Comparison of ENCODE assay signal across 18 cellular contexts in the genomic region with DNA sequence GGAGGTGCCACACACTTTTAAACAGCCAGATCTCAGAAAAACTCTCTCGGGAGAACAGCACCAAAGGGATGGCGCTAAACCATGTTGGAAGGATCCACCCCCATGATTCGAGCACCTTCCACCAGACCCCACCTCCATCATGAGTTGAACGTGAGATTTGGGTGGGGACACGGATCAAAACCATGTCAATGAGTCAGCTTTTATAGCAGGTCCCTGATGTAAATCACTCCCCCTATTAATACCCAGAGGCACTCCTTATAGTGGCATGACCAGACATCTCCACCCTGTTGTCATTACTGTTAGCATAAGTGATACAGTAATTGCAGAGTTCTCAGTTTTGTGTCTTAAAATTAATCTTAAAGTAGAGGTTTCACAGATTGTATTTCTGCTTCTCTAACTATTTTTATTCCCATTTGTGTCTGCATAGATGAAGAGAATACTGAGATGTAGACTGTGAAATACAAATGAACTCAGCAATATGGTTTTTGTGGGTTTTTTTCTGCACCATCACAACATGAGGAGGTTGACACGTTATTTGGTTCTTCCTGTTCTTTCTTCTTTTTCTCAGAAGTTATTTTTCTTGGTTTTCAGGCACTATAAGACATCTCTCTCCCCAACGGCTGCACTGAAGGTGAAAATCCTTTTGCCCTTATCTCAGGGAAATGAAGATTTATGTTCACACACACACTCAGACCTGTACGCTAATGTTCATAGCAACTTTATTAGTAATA.
DNase-seq lines count a peak whose midpoint lies in the region; ATAC-seq and TF ChIP-seq lines count a peak whose summit lies in the region.
"Had no signal": no experiment of that assay in that cellular context is flagged by ENCODE, and none has a peak within 500 bp of the region (broad histone marks: within the 10 kb centered on the region; RNA-seq: fewer than 3 reads in every experiment).

No MANE protein-coding gene starts in this region.

- CTCF ChIA-PET in CD4-positive, alpha-beta memory T cell (lab: Charles Lee; ENCODE audit: partially characterized antibody), result interaction anchor here (1.0 kb wide), 1 partner anchor 10 kb away, joined by 3 read pairs; no protein-coding TSS in a partner anchor
- CTCF ChIA-PET in activated CD8-positive, alpha-beta memory T cell treated with anti-CD3 and anti-CD28 coated beads, Interleukin-2, amount 10 ng/mL, durations not matched to agents 7 days and 5 days (lab: Charles Lee), result interaction anchor here (2.9 kb wide), 1 partner anchor 11 kb away, joined by 28 read pairs; no protein-coding TSS in a partner anchor

- no peak overlapping the region for H3K4me3 ChIP-seq in CD4-positive, alpha-beta memory T cell (ENCODE audit: low read length in 2 of 2)
- H3K4me3 ChIP-seq in lower lobe of right lung, result no peak overlapping the region
- H3K4me3 ChIP-seq: testis had no signal

- H3K9me3 ChIP-seq in CD4-positive, alpha-beta memory T cell (ENCODE audit: control insufficient read depth in 1 of 2, low read length in 2 of 2), result no peaks in the 10 kb centered on the region
- no peaks in the 10 kb centered on the region for H3K9me3 ChIP-seq in lower lobe of right lung
- H3K9me3 ChIP-seq: testis had no signal

- H3K27me3 Mint-ChIP-seq in CD4-positive, alpha-beta memory T cell, result no peaks in the 10 kb centered on the region
- H3K27me3 Mint-ChIP-seq in activated CD8-positive, alpha-beta memory T cell treated with anti-CD3 and anti-CD28 coated beads, Interleukin-2, amount 10 ng/mL, durations not matched to agents 7 days and 5 days, result no peaks in the 10 kb centered on the region
- peaks cover 0 to 12% (median 3%) of the 10 kb centered on the region in 3 donors for H3K27me3 Mint-ChIP-seq in immature natural killer cell (ENCODE audit: low read depth in 3 of 3)

- peak; percentile 50 for ATAC-seq in GM19035 (IDR thresholded peaks at IDR 0.05; ENCODE audit: unreplicated experiment)
- peak; percentile 72 for ATAC-seq in activated CD8-positive, alpha-beta memory T cell treated with anti-CD3 and anti-CD28 coated beads, Interleukin-2, amount 10 ng/mL, durations not matched to agents 7 days and 5 days
- no peak for ATAC-seq in lower lobe of right lung
- no peak for ATAC-seq in GM21737 (IDR thresholded peaks at IDR 0.05; ENCODE audit: unreplicated experiment)

- peaks cover 0 to 3% (median under 1%) of the 10 kb centered on the region in 8 donors for H3K9me3 Mint-ChIP-seq in CD4-positive, alpha-beta memory T cell
- H3K9me3 Mint-ChIP-seq in activated CD8-positive, alpha-beta memory T cell treated with anti-CD3 and anti-CD28 coated beads, Interleukin-2, amount 10 ng/mL, durations not matched to agents 7 days and 5 days (ENCODE audit: low read depth), result peaks cover 34% of the 10 kb centered on the region
- peaks cover 0 to 5% (median 0%) of the 10 kb centered on the region in 6 donors for H3K9me3 Mint-ChIP-seq in immature natural killer cell

- H3K36me3 ChIP-seq in CD4-positive, alpha-beta memory T cell (ENCODE audit: insufficient read depth, low read length), result no peaks in the 10 kb centered on the region
- no peaks in the 10 kb centered on the region for H3K36me3 ChIP-seq in lower lobe of right lung

- H3K27ac ChIP-seq in CD4-positive, alpha-beta memory T cell (ENCODE audit: low read depth, low read length), result no peak overlapping the region
- no peak overlapping the region for H3K27ac ChIP-seq in lower lobe of right lung
- H3K27ac ChIP-seq: testis had no signal

- peaks cover 36 to 69% (median 52%) of the 10 kb centered on the region in 4 donors for H3K4me1 Mint-ChIP-seq in CD4-positive, alpha-beta memory T cell
- H3K4me1 Mint-ChIP-seq in activated CD8-positive, alpha-beta memory T cell treated with anti-CD3 and anti-CD28 coated beads, Interleukin-2, amount 10 ng/mL, durations not matched to agents 7 days and 5 days, result peaks cover 76% of the 10 kb centered on the region
- H3K4me1 Mint-ChIP-seq in immature natural killer cell, result peaks cover 87 to 94% of the 10 kb centered on the region in 2 donors
- H3K4me1 Mint-ChIP-seq: nephron had no signal

- H3K4me3 Mint-ChIP-seq in CD4-positive, alpha-beta memory T cell, result peak overlapping the region in 6 of 8 donors; percentile 25 to 65 (median 46)
- H3K4me3 Mint-ChIP-seq in activated CD8-positive, alpha-beta memory T cell treated with anti-CD3 and anti-CD28 coated beads, Interleukin-2, amount 10 ng/mL, durations not matched to agents 7 days and 5 days, result peak overlapping the region; percentile 33
- H3K4me3 Mint-ChIP-seq in immature natural killer cell, result peak overlapping the region; percentile 19 to 73 (median 58)
- H3K4me3 Mint-ChIP-seq: nephron had no signal

- intact Hi-C loops in CD4-positive, alpha-beta memory T cell (cut with micrococcal nuclease), result loop anchor here (1.0 to 10.0 kb wide), 2 partner anchors 11 to 64 kb away; no protein-coding TSS in a partner anchor
- intact Hi-C loops in lower lobe of right lung (cut with DNase I), result no loop called here

- no peaks in the 10 kb centered on the region for H3K27me3 ChIP-seq in CD4-positive, alpha-beta memory T cell (ENCODE audit: insufficient read depth, low read length)
- H3K27me3 ChIP-seq in lower lobe of right lung (ENCODE audit: low read depth), result no peaks in the 10 kb centered on the region
- H3K27me3 ChIP-seq: testis had no signal

- DNase-seq in CD4-positive, alpha-beta memory T cell, result peak in 4 of 5 donors; percentile 55 to 68 (median 60)
- DNase-seq in activated CD8-positive, alpha-beta memory T cell treated with anti-CD3 and anti-CD28 coated beads, Interleukin-2, amount 10 ng/mL, durations not matched to agents 7 days and 5 days, result peak; percentile 66
- DNase-seq in immature natural killer cell (peak; percentile 63 to 73 (median 71)), lower lobe of right lung (no peak), SKM-1 (lab: John Stamatoyannopoulos, UW; ENCODE audit: unreplicated experiment) (no peak), hepatic stellate cell (ENCODE audit: low spot score) (no peak)
- DNase-seq: activated CD4-positive, CD25-positive, alpha-beta regulatory T cell; KBM-7; NCI-H1048; NCI-H2029; NCI-H510A; posterior cingulate gyrus; SIG-M5; stimulated activated CD4-positive, alpha-beta T cell treated with anti-CD3 and anti-CD28 coated beads, Interleukin-4, amount 100 ng/mL, for 24 hours; testis had no signal

- no peak for TF ChIP-seq CTCF in lower lobe of right lung (IDR thresholded peaks at IDR 0.05)

- H3K4me1 ChIP-seq in CD4-positive, alpha-beta memory T cell (ENCODE audit: insufficient read depth, low read length), result peaks cover 58% of the 10 kb centered on the region
- H3K4me1 ChIP-seq in lower lobe of right lung, result no peaks in the 10 kb centered on the region

- H3K36me3 Mint-ChIP-seq in CD4-positive, alpha-beta memory T cell, result no peaks in the 10 kb centered on the region
- peaks cover 84% of the 10 kb centered on the region for H3K36me3 Mint-ChIP-seq in activated CD8-positive, alpha-beta memory T cell treated with anti-CD3 and anti-CD28 coated beads, Interleukin-2, amount 10 ng/mL, durations not matched to agents 7 days and 5 days
- H3K36me3 Mint-ChIP-seq in immature natural killer cell, result peaks cover 4 to 9% (median 4%) of the 10 kb centered on the region in 3 donors

- peak overlapping the region; percentile 53 to 83 (median 75) for H3K27ac Mint-ChIP-seq in CD4-positive, alpha-beta memory T cell
- peak overlapping the region; percentile 94 for H3K27ac Mint-ChIP-seq in activated CD8-positive, alpha-beta memory T cell treated with anti-CD3 and anti-CD28 coated beads, Interleukin-2, amount 10 ng/mL, durations not matched to agents 7 days and 5 days
- peak overlapping the region; percentile 90 to 93 (median 91) for H3K27ac Mint-ChIP-seq in immature natural killer cell
- H3K27ac Mint-ChIP-seq: nephron had no signal

- POLR2A ChIA-PET in CD4-positive, alpha-beta memory T cell (lab: Charles Lee; ENCODE audit: partially characterized antibody), result interaction anchor here (0.5 to 3.4 kb wide), 7 partner anchors 11 to 217 kb away, joined by 3 to 31 read pairs (median 4); no protein-coding TSS in a partner anchor

Comparison
In these comparisons a context has a peak if more than half of its experiments do, and no peak if none do; other contexts are left out.
1. DNase-seq: peak in CD4-positive, alpha-beta memory T cell (4 of 5), activated CD8-positive, alpha-beta memory T cell treated with anti-CD3 and anti-CD28 coated beads, Interleukin-2, amount 10 ng/mL, durations not matched to agents 7 days and 5 days (single experiment) and immature natural killer cell (3 of 3); none in lower lobe of right lung (single experiment), SKM-1 (single experiment) and hepatic stellate cell (single experiment).
2. ATAC-seq: peak in GM19035 (single experiment) and activated CD8-positive, alpha-beta memory T cell treated with anti-CD3 and anti-CD28 coated beads, Interleukin-2, amount 10 ng/mL, durations not matched to agents 7 days and 5 days (single experiment); none in lower lobe of right lung (0 of 2) and GM21737 (single experiment).
3. Peak in every context shown above with its lines, with median percentiles within 50 percentile points of each other: H3K27ac Mint-ChIP-seq and H3K4me3 Mint-ChIP-seq.